1 cellular context compared by ENCODE assay signal in genomic region chr1:51618715-51619114, GRCh38.
TF ChIP-seq lines count a peak whose summit lies in the region.

No MANE protein-coding gene starts in this region.

TF ChIP-seq in endothelial cell of umbilical vein, 7 proteins besides CTCF, POLR2A, EP300 and RAD21:
- TF ChIP-seq JUN (IDR thresholded peaks at IDR 0.05; ENCODE audit: borderline replicate concordance, insufficient read depth, insufficient read length, low read depth), result no peak
- TF ChIP-seq MYC (IDR thresholded peaks at IDR 0.05; ENCODE audit: low read depth, low read length), result no peak
- TF ChIP-seq MAX (IDR thresholded peaks at IDR 0.05; ENCODE audit: insufficient read depth, insufficient read length), result no peak
- no peak for TF ChIP-seq POLR2AphosphoS5 (IDR thresholded peaks at IDR 0.05; ENCODE audit: insufficient read depth, low read depth, low read length)
- TF ChIP-seq EZH2 (IDR thresholded peaks at IDR 0.05; ENCODE audit: borderline replicate concordance, low read depth, low read length, severe bottlenecking), result no peak
- TF ChIP-seq GATA2 (IDR thresholded peaks at IDR 0.05; ENCODE audit: insufficient read depth, insufficient read length, low read depth, low read length), result no peak
- TF ChIP-seq FOS (IDR thresholded peaks at IDR 0.05; ENCODE audit: borderline replicate concordance, insufficient read depth, low read length), result no peak
